ENCODE assay signal across 9 cellular contexts in the genomic region with DNA sequence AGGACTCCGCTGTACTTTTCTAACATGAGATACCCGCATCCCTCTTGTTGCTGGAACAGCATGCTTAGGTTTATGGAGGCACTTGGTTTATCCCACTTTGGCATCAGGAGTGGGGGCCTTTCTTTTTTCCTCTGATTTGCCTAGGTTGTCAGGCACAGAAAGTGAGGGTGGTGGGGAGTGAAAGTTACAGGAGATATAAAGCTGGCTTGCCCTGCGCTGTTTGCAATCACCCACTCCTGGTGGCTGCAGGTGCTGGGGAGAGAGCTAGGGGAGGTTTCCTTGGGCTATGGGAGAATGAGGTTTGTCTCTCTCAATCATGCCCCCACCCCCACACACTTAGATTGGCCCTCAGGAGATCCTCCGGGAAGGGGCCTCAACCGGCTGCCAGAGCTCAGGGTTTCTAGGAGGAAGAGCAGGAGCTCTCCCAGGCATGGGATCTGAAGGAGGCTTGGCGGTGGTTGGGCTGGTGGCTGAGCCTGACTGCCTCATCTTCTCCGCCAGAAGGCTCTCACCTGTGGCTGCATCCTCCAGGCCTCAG. TPM values are rescaled to one million over a fixed set of nuclear protein-coding genes. Genes with fewer than 3 reads are reported as not detected.
DNase-seq lines count a peak whose midpoint lies in the region; FAIRE-seq and TF ChIP-seq lines count a peak whose summit lies in the region.
"Had no signal": no experiment of that assay in that cellular context is flagged by ENCODE, and none has a peak within 500 bp of the region (broad histone marks: within the 10 kb centered on the region; RNA-seq: fewer than 3 reads in every experiment).

No MANE protein-coding gene starts in this region.

- H3K27ac ChIP-seq in MM.1S (ENCODE audit: low read length) (no peak overlapping the region), spleen (peak overlapping the region in 6 of 8 donors; percentile 41 to 78 (median 69)), ovary (no peak overlapping the region)

- H3K79me2 ChIP-seq in MM.1S (ENCODE audit: low read length), result peaks cover 58% of the 10 kb centered on the region

- H4K20me1 ChIP-seq in MM.1S (ENCODE audit: insufficient read depth, low read length), result no peaks in the 10 kb centered on the region

- H3K36me3 ChIP-seq in MM.1S (replicated peaks; ENCODE audit: insufficient read depth, low read length) (no peaks in the 10 kb centered on the region), spleen (no peaks in the 10 kb centered on the region), ovary (no peaks in the 10 kb centered on the region)

- no peaks in the 10 kb centered on the region for H3K9me2 ChIP-seq in MM.1S (replicated peaks; ENCODE audit: insufficient read depth, low read length)

- peak overlapping the region; percentile 65; the same call in 1 of the 2 replicates for H3K9ac ChIP-seq in MM.1S (ENCODE audit: low read length)

- H3K4me3 ChIP-seq in MM.1S (ENCODE audit: low read length), result peak overlapping the region; percentile 80
- H3K4me3 ChIP-seq in spleen, result peak overlapping the region; percentile 35 to 76 (median 50)
- H3K4me3 ChIP-seq in ovary, result no peak overlapping the region
- H3K4me3 ChIP-seq: GM12878 had no signal

- H3K9me3 ChIP-seq in MM.1S (replicated peaks; ENCODE audit: insufficient read depth, low read length) (no peaks in the 10 kb centered on the region), spleen (no peaks in the 10 kb centered on the region), ovary (no peaks in the 10 kb centered on the region)

- peak overlapping the region; percentile 81 for H3K4me2 ChIP-seq in MM.1S (ENCODE audit: low read depth, low read length)

- H3K27me3 ChIP-seq in MM.1S (replicated peaks; ENCODE audit: insufficient read depth, low read length) (no peaks in the 10 kb centered on the region), spleen (replicated peaks in 1 of 7) (peaks cover 0 to 88% (median 14%) of the 10 kb centered on the region in 7 donors), ovary (no peaks in the 10 kb centered on the region)

- DNase-seq in MM.1S, result no peak
- DNase-seq in cerebellar cortex (ENCODE audit: low spot score), result peak; percentile 25
- DNase-seq in medulla oblongata (ENCODE audit: extremely low spot score), result peak; percentile 29
- no peak for DNase-seq in spleen
- no peak for DNase-seq in ovary
- DNase-seq in HTR-8/SVneo (ENCODE audit: insufficient read length, low spot score), result no peak
- no peak for DNase-seq in NCI-H146 treated with DMSO at 0.1 percent for 48 hours (lab: John Stamatoyannopoulos, UW; ENCODE audit: unreplicated experiment)

- H2AFZ ChIP-seq in MM.1S (ENCODE audit: low read length), result no peak overlapping the region

- FAIRE-seq in HTR-8/SVneo (lab: Jason Lieb, UNC), result no peak
- FAIRE-seq: GM12878, islet of Langerhans had no signal

- TF ChIP-seq POLR2A in spleen (IDR thresholded peaks at IDR 0.05) (no peak), ovary (IDR thresholded peaks at IDR 0.05) (no peak)

- TF ChIP-seq CTCF in MM.1S (IDR thresholded peaks at IDR 0.05; ENCODE audit: low read length), result no peak
- TF ChIP-seq CTCF in spleen (IDR thresholded peaks at IDR 0.05 in 8 of 11, conservative IDR thresholded peaks at IDR 0.05 in 3 of 11), result no peak
- TF ChIP-seq CTCF in ovary (IDR thresholded peaks at IDR 0.05), result no peak

- peaks cover 15% of the 10 kb centered on the region; the same call in 1 of the 2 replicates for H3F3A ChIP-seq in MM.1S (ENCODE audit: insufficient read depth, low read length)

- intact Hi-C loops in spleen (cut with DNase I; ENCODE audit: low total_unique reads) (loop anchor here (5.0 kb wide), 1 partner anchor 256 kb away; no protein-coding TSS in a partner anchor), ovary (cut with DNase I) (no loop called here)

- WGBS in spleen, 5 donors, result 63 to 80% (median 74%) methylated on average over 5 to 7 of the region's 7 CpGs
- 43 to 55% (median 51%) methylated on average over 7 of the region's 7 CpGs for WGBS in ovary, 3 donors

- H3K4me1 ChIP-seq in MM.1S (ENCODE audit: low read length) (peaks cover 14% of the 10 kb centered on the region), spleen (peaks cover 0 to 33% (median 14%) of the 10 kb centered on the region in 6 donors), ovary (ENCODE audit: insufficient read depth) (no peaks in the 10 kb centered on the region)

- no peak for TF ChIP-seq EP300 in ovary (IDR thresholded peaks at IDR 0.05)

RNA-seq across cellular contexts. Expression of a gene that starts 1.4 kb away (rescaled TPM):
- 10 to 100 TPM; 22.9 to 84.1 (median 53.6) TPM for total RNA-seq in spleen
- polyA plus RNA-seq in spleen, result 1 to 10 TPM; 2.4 to 6.2 (median 5.8) TPM
- 1 to 10 TPM in 5 of 7 donors, under 1 TPM in 2; 0.53 to 4.4 (median 1.7) TPM for total RNA-seq in ovary
- polyA plus RNA-seq in ovary, result 1 to 10 TPM; 1.5 to 2.4 TPM
- total RNA-seq: GM12878 had no signal

Comparison
In these comparisons a context has a peak if more than half of its experiments do, and no peak if none do; other contexts are left out.
1. DNase-seq: peak in cerebellar cortex (single experiment) and medulla oblongata (single experiment); none in MM.1S (single experiment), spleen (single experiment), ovary (0 of 5), HTR-8/SVneo (single experiment) and NCI-H146 treated with DMSO at 0.1 percent for 48 hours (single experiment).
2. H3K27ac ChIP-seq: peak in spleen (6 of 8); none in MM.1S (single experiment) and ovary (0 of 2).
3. RNA of a gene that starts 1.4 kb away (total RNA-seq): 22.9 to 84.1 TPM in spleen; 0.53 to 4.4 TPM in ovary; every median in the first group is over 4 times any median in the second.